1 cellular context compared by ENCODE assay signal in genomic region chr3:193911784-193912183, GRCh38.
TF ChIP-seq lines count a peak whose summit lies in the region.

No MANE protein-coding gene starts in this region.

TF ChIP-seq in K562, 482 proteins besides CTCF, POLR2A, EP300 and RAD21 (continued from another document):
- TF ChIP-seq ZNF639 (CRISPR knock-in tag; conservative IDR thresholded peaks at IDR 0.05 in 1 of 2, IDR thresholded peaks at IDR 0.05 in 1 of 2) (0 out of 4 replicates have a peak, but pooled peaks of 1 of the 2 experiments have one; percentile 36), OTX1 (CRISPR knock-in tag; IDR thresholded peaks at IDR 0.05) (no peak), SMAD3 (CRISPR knock-in tag; conservative IDR thresholded peaks at IDR 0.05) (no peak), LCOR (CRISPR knock-in tag; IDR thresholded peaks at IDR 0.05) (no peak), CREB3 (tag; conservative IDR thresholded peaks at IDR 0.05; ENCODE audit: low read depth) (0 out of 2 replicates have a peak, but pooled peaks have one; percentile 37), ZEB2 (IDR thresholded peaks at IDR 0.05) (0 out of 2 replicates have a peak, but pooled peaks have one; percentile 17), STAT5B (CRISPR knock-in tag; IDR thresholded peaks at IDR 0.05) (no peak), KLF1 (tag; IDR thresholded peaks at IDR 0.05) (no peak), PHF8 (IDR thresholded peaks at IDR 0.05; ENCODE audit: borderline replicate concordance, low read length) (0 out of 2 replicates have a peak, but pooled peaks have one; percentile 11), BACH1 (tag; IDR thresholded peaks at IDR 0.05) (0 out of 2 replicates have a peak, but pooled peaks have one; percentile 18), U2AF2 (optimal IDR thresholded peaks at IDR 0.05; ENCODE audit: low read depth, low read length) (no peak), NFRKB (IDR thresholded peaks at IDR 0.05; ENCODE audit: low read depth) (peak; percentile 58; the same call in 1 of the 2 replicates), ARID4B (CRISPR knock-in tag; IDR thresholded peaks at IDR 0.05) (peak; percentile 43; the same call in 1 of the 2 replicates), THRAP3 (IDR thresholded peaks at IDR 0.05; ENCODE audit: borderline replicate concordance) (no peak), SP1 (CRISPR knock-in tag; IDR thresholded peaks at IDR 0.05) (0 out of 2 replicates have a peak, but pooled peaks have one; percentile 2), PHB (CRISPR knock-in tag; IDR thresholded peaks at IDR 0.05) (0 out of 2 replicates have a peak, but pooled peaks have one; percentile 25), DIDO1 (tag; IDR thresholded peaks at IDR 0.05; ENCODE audit: low read depth) (no peak), ZNF583 (CRISPR knock-in tag; IDR thresholded peaks at IDR 0.05) (0 out of 2 replicates have a peak, but pooled peaks have one; percentile 17), ZNF41 (CRISPR knock-in tag; conservative IDR thresholded peaks at IDR 0.05) (no peak), ZNF766 (CRISPR knock-in tag; conservative IDR thresholded peaks at IDR 0.05) (0 out of 2 replicates have a peak, but pooled peaks have one; percentile 4), ZBTB11 (CRISPR knock-in tag; IDR thresholded peaks at IDR 0.05) (0 out of 6 replicates have a peak, but pooled peaks of 1 of the 3 experiments have one; percentile 11), SMARCE1 (IDR thresholded peaks at IDR 0.05) (0 out of 2 replicates have a peak, but pooled peaks have one; percentile 6), ZNF212 (CRISPR knock-in tag; IDR thresholded peaks at IDR 0.05) (no peak)
- TF ChIP-seq, protein P1, sequence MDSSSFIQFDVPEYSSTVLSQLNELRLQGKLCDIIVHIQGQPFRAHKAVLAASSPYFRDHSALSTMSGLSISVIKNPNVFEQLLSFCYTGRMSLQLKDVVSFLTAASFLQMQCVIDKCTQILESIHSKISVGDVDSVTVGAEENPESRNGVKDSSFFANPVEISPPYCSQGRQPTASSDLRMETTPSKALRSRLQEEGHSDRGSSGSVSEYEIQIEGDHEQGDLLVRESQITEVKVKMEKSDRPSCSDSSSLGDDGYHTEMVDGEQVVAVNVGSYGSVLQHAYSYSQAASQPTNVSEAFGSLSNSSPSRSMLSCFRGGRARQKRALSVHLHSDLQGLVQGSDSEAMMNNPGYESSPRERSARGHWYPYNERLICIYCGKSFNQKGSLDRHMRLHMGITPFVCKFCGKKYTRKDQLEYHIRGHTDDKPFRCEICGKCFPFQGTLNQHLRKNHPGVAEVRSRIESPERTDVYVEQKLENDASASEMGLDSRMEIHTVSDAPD (CRISPR knock-in tag; IDR thresholded peaks at IDR 0.05): no peak
- TF ChIP-seq, protein P2, sequence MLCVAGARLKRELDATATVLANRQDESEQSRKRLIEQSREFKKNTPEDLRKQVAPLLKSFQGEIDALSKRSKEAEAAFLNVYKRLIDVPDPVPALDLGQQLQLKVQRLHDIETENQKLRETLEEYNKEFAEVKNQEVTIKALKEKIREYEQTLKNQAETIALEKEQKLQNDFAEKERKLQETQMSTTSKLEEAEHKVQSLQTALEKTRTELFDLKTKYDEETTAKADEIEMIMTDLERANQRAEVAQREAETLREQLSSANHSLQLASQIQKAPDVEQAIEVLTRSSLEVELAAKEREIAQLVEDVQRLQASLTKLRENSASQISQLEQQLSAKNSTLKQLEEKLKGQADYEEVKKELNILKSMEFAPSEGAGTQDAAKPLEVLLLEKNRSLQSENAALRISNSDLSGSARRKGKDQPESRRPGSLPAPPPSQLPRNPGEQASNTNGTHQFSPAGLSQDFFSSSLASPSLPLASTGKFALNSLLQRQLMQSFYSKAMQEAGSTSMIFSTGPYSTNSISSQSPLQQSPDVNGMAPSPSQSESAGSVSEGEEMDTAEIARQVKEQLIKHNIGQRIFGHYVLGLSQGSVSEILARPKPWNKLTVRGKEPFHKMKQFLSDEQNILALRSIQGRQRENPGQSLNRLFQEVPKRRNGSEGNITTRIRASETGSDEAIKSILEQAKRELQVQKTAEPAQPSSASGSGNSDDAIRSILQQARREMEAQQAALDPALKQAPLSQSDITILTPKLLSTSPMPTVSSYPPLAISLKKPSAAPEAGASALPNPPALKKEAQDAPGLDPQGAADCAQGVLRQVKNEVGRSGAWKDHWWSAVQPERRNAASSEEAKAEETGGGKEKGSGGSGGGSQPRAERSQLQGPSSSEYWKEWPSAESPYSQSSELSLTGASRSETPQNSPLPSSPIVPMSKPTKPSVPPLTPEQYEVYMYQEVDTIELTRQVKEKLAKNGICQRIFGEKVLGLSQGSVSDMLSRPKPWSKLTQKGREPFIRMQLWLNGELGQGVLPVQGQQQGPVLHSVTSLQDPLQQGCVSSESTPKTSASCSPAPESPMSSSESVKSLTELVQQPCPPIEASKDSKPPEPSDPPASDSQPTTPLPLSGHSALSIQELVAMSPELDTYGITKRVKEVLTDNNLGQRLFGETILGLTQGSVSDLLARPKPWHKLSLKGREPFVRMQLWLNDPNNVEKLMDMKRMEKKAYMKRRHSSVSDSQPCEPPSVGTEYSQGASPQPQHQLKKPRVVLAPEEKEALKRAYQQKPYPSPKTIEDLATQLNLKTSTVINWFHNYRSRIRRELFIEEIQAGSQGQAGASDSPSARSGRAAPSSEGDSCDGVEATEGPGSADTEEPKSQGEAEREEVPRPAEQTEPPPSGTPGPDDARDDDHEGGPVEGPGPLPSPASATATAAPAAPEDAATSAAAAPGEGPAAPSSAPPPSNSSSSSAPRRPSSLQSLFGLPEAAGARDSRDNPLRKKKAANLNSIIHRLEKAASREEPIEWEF (CRISPR knock-in tag; IDR thresholded peaks at IDR 0.05): no peak
- TF ChIP-seq, protein P3, sequence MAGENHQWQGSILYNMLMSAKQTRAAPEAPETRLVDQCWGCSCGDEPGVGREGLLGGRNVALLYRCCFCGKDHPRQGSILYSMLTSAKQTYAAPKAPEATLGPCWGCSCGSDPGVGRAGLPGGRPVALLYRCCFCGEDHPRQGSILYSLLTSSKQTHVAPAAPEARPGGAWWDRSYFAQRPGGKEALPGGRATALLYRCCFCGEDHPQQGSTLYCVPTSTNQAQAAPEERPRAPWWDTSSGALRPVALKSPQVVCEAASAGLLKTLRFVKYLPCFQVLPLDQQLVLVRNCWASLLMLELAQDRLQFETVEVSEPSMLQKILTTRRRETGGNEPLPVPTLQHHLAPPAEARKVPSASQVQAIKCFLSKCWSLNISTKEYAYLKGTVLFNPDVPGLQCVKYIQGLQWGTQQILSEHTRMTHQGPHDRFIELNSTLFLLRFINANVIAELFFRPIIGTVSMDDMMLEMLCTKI (IDR thresholded peaks at IDR 0.05; ENCODE audit: partially characterized antibody): no peak
